1 cellular context compared by ENCODE assay signal in the genomic region with DNA sequence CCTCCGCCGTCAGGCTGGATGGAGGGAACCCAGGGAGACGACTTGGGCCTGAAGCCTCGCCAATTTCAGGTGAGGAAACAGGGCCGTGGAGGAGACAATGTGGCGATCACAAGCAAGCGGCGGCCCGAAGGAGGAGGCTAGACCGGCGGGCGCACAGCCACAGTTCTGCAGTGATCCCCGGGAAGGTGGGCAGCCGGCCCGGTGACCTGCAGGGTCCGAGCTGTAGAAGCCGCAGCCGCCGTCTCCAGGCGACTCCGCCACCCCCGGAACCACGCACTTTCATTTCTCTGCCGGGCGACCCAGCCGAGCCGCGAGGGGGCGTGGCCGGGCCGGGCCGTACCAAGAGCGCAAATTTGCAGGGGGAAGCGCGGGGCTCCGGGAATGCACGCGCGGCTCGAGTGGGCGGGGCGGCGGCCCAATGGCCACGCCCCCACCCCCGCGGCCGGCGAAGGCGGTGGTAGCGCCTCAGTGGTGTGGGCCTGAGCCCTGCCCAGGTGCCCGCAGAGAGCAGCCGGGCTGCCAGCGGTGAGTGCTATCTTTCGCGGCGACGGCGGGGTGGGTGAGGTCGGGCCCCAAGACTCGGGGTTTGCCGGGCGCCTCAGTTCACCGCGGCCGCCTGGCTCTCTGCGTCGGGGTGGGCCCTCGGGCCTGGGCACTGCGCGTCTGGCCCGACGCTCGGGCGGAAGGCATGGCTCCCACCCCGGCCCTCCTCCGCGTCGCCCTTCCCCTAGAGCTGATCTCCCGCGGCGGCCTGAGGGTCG.
TF ChIP-seq lines count a peak whose summit lies in the region.

A gene (plus strand): TSS at position 501 of the 761 bp plus-strand sequence. CDS start 38,847 bp downstream, outside the sequence.

TF ChIP-seq in A549, 52 proteins besides CTCF, POLR2A, EP300 and RAD21 (continued from another document):
- peak; percentile 90 for TF ChIP-seq MYC (IDR thresholded peaks at IDR 0.05; ENCODE audit: borderline replicate concordance, low read length)
